Comparison of ENCODE assay signal across 17 cellular contexts in the genomic region with DNA sequence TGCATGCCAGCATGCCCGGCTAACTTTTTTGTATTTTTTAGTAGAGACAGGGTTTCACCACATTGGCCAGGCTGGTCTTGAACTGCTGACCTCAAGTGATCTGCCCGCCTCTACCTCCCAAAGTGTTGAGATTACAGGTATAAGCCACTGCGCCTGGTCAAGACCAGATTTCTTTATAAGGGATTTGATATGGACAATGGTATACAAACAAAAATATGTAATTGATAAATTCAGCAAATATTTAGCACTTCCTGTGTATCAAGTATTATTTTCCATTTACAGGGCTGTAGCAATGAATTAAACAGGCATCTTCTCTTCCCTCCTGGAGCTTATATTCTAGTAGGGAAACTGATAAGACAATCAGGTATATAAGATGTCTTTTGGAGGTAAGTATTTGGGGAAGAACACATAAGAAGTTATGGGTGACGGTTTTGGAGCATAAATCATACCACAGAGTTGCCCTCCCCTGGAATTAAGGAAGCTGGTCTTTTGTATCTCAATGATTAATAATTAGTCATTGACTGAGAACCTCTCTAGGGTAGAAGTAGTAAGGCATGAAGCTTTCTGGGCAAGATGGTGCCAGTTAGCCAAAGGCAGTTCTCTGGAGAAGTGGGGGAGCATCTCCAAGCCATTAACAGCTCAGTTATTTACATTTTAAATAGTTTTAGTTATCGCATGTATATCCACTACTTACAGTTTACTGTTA. TPM values are rescaled to one million over a fixed set of nuclear protein-coding genes. Genes with fewer than 3 reads are reported as not detected.
A peak's percentile ranks its signal among the peaks of the same experiment; 100 is the strongest.
DNase-seq lines count a peak whose midpoint lies in the region; ATAC-seq, FAIRE-seq and TF ChIP-seq lines count a peak whose summit lies in the region.
"Had no signal": no experiment of that assay in that cellular context is flagged by ENCODE, and none has a peak within 500 bp of the region (broad histone marks: within the 10 kb centered on the region; RNA-seq: fewer than 3 reads in every experiment).

No MANE protein-coding gene starts in this region.

- TF ChIP-seq RAD21 in SK-N-SH (IDR thresholded peaks at IDR 0.05; ENCODE audit: low read length), result no peak
- TF ChIP-seq RAD21 in K562 (CRISPR knock-in tag; conservative IDR thresholded peaks at IDR 0.05 in 1 of 2, IDR thresholded peaks at IDR 0.05 in 1 of 2), result no peak

- no peaks in the 10 kb centered on the region for H3K9me1 ChIP-seq in K562 (ENCODE audit: control insufficient read depth, insufficient read depth, low read length)

- CTCF ChIA-PET in SK-N-SH (lab: Yijun Ruan, JAX) (interaction anchor here (0.6 to 1.4 kb wide), 2 partner anchors 11 to 405 kb away, joined by 3 to 5 read pairs; no protein-coding TSS in a partner anchor), K562 (lab: Yijun Ruan, JAX; ENCODE audit: low intra/inter-chr PET ratio) (no interaction called here)

- H3K36me3 ChIP-seq in SK-N-SH (replicated peaks in 1 of 2; ENCODE audit: control insufficient read depth in 1 of 2, insufficient read depth in 2 of 2, low read length in 1 of 2), result peaks cover 0 to 29% of the 10 kb centered on the region in 2 experiments
- no peaks in the 10 kb centered on the region for H3K36me3 ChIP-seq in K562 (ENCODE audit: control insufficient read depth, insufficient read depth, low read length)

- DNase-seq in SK-N-SH (no peak), M059J (ENCODE audit: low read depth) (peak; percentile 76), K562 (ENCODE audit: extremely low read depth in 1 of 4, low spot score in 3 of 4) (no peak), islet precursor cell (no peak), ecto neural progenitor cell (ENCODE audit: low spot score) (no peak)
- no peak for DNase-seq in activated T-cell treated with anti-CD3 and anti-CD28 coated beads, Interleukin-2, amount 50 U/mL, for 24 hours
- no peak for DNase-seq in activated naive CD4-positive, alpha-beta T cell treated with anti-CD3 and anti-CD28 coated beads, Interleukin-2, amount 50 U/mL, for 72 hours (ENCODE audit: low spot score in 2 of 2)
- DNase-seq: C1 segment of cervical spinal cord, DMS 273 treated with DMSO at 0.1 percent for 48 hours, NCI-H1105, NCI-H1694 treated with DMSO at 0.1 percent for 48 hours, NCI-H446, NCI-H82, T-helper 17 cell had no signal

- peaks cover 100% of the 10 kb centered on the region for H3K79me2 ChIP-seq in SK-N-SH (ENCODE audit: insufficient read depth)
- no peaks in the 10 kb centered on the region for H3K79me2 ChIP-seq in K562 (ENCODE audit: control insufficient read depth, insufficient read depth, low read length)

- WGBS in SK-N-SH (ENCODE audit: low lambda C conversion rate), result 88% methylated on average over 5 of the region's 5 CpGs
- WGBS in K562 (ENCODE audit: insufficient coverage, low coverage, missing lambda C conversion rate), result 51% methylated on average over 5 of the region's 5 CpGs

- intact Hi-C loops in K562 (cut with micrococcal nuclease), result no loop called here

- peaks cover 15% of the 10 kb centered on the region for H3F3A ChIP-seq in SK-N-SH (replicated peaks; ENCODE audit: insufficient read depth)

- no peak for ATAC-seq in SK-N-SH treated with all-trans-retinoic acid at 6 μM for 48 hours
- ATAC-seq in K562, result no peak
- ATAC-seq in activated naive CD4-positive, alpha-beta T cell treated with anti-CD3 and anti-CD28 coated beads, Interleukin-2, amount 50 U/mL, for 72 hours, result no peak
- ATAC-seq: Right ventricle myocardium inferior, T-helper 17 cell had no signal

- H3K4me2 ChIP-seq in SK-N-SH, result no peak overlapping the region
- no peak overlapping the region for H3K4me2 ChIP-seq in K562 (ENCODE audit: insufficient read depth, low read length)

- BruUV-seq in K562 (replicated peaks; lab: Mats Ljungman, UMichigan), result no TSS peak

- no peaks in the 10 kb centered on the region for H3K27me3 Mint-ChIP-seq in activated T-cell treated with anti-CD3 and anti-CD28 coated beads, Interleukin-2, amount 50 U/mL, for 24 hours
- H3K27me3 Mint-ChIP-seq: T-helper 17 cell had no signal

- no peak overlapping the region for H3K9ac ChIP-seq in SK-N-SH
- no peak overlapping the region for H3K9ac ChIP-seq in K562 (ENCODE audit: insufficient read depth in 1 of 2, low read depth in 2 of 2, low read length in 2 of 2)

- TF ChIP-seq CTCF in SK-N-SH (IDR thresholded peaks at IDR 0.05) (no peak), K562 (IDR thresholded peaks at IDR 0.05 in 2 of 3, conservative IDR thresholded peaks at IDR 0.05 in 1 of 3; ENCODE audit: insufficient read depth in 2 of 3, low read depth in 1 of 3, low read length in 3 of 3) (no peak)

- POLR2A ChIA-PET in SK-N-SH (lab: Yijun Ruan, JAX) (no interaction called here), K562 (lab: Yijun Ruan, JAX) (no interaction called here)

- in situ Hi-C loops in K562 (cut with MboI), result no loop called here

- H2AFZ ChIP-seq in SK-N-SH (ENCODE audit: low read depth) (no peak overlapping the region), K562 (ENCODE audit: low read depth, low read length) (no peak overlapping the region)

- H3K4me1 ChIP-seq in SK-N-SH (ENCODE audit: control insufficient read depth in 1 of 2, insufficient read depth in 2 of 2, low read depth in 1 of 2, low read length in 1 of 2) (peaks cover 5% of the 10 kb centered on the region in 2 experiments; a peak in 3 of 4 replicates), K562 (replicated peaks in 1 of 2; ENCODE audit: control insufficient read depth in 2 of 2, insufficient read depth in 2 of 2, low read length in 2 of 2) (no peaks in the 10 kb centered on the region)

- no peak for TF ChIP-seq POLR2A in K562 (conservative IDR thresholded peaks at IDR 0.05)

- H3K27ac Mint-ChIP-seq in activated T-cell treated with anti-CD3 and anti-CD28 coated beads, Interleukin-2, amount 50 U/mL, for 24 hours, result no peak overlapping the region
- no peak overlapping the region for H3K27ac Mint-ChIP-seq in activated naive CD4-positive, alpha-beta T cell treated with anti-CD3 and anti-CD28 coated beads, Interleukin-2, amount 50 U/mL, for 72 hours
- H3K27ac Mint-ChIP-seq: T-helper 17 cell had no signal

- no peak overlapping the region for H3K27ac ChIP-seq in SK-N-SH (ENCODE audit: low read depth in 2 of 2, low read length in 1 of 2)
- no peak overlapping the region for H3K27ac ChIP-seq in K562 (ENCODE audit: extremely low read depth, low read depth, low read length)

- H3K27me3 ChIP-seq in SK-N-SH (ENCODE audit: insufficient read depth) (no peaks in the 10 kb centered on the region), K562 (ENCODE audit: control insufficient read depth in 2 of 2, insufficient read depth in 2 of 2, low read length in 2 of 2) (no peaks in the 10 kb centered on the region)

- H3K9me3 ChIP-seq in SK-N-SH, result no peaks in the 10 kb centered on the region
- H3K9me3 ChIP-seq in K562 (replicated peaks; ENCODE audit: control insufficient read depth, insufficient read depth, low read depth, low read length), result no peaks in the 10 kb centered on the region

- peaks cover 16% of the 10 kb centered on the region for H3K4me1 Mint-ChIP-seq in activated T-cell treated with anti-CD3 and anti-CD28 coated beads, Interleukin-2, amount 50 U/mL, for 24 hours (ENCODE audit: low read depth)

- H3K4me3 ChIP-seq in SK-N-SH (ENCODE audit: low read depth in 2 of 2, low read length in 1 of 2) (no peak overlapping the region), K562 (no peak overlapping the region)

- peaks cover 57% of the 10 kb centered on the region for H4K20me1 ChIP-seq in SK-N-SH (ENCODE audit: insufficient read depth)
- no peaks in the 10 kb centered on the region for H4K20me1 ChIP-seq in K562 (replicated peaks; ENCODE audit: control insufficient read depth, insufficient read depth, low read length)

- H3K9me2 ChIP-seq in SK-N-SH, result no peaks in the 10 kb centered on the region

- no peak for FAIRE-seq in K562 (lab: Jason Lieb, UNC)
- FAIRE-seq: A204.1 had no signal

- no peaks in the 10 kb centered on the region for H3K36me3 Mint-ChIP-seq in activated T-cell treated with anti-CD3 and anti-CD28 coated beads, Interleukin-2, amount 50 U/mL, for 24 hours (ENCODE audit: low read depth)
- no peaks in the 10 kb centered on the region for H3K36me3 Mint-ChIP-seq in activated naive CD4-positive, alpha-beta T cell treated with anti-CD3 and anti-CD28 coated beads, Interleukin-2, amount 50 U/mL, for 72 hours

- H3K9me3 Mint-ChIP-seq in activated T-cell treated with anti-CD3 and anti-CD28 coated beads, Interleukin-2, amount 50 U/mL, for 24 hours, result peaks cover 2% of the 10 kb centered on the region
- no peaks in the 10 kb centered on the region for H3K9me3 Mint-ChIP-seq in activated naive CD4-positive, alpha-beta T cell treated with anti-CD3 and anti-CD28 coated beads, Interleukin-2, amount 50 U/mL, for 72 hours

- TF ChIP-seq EP300 in SK-N-SH (IDR thresholded peaks at IDR 0.05; ENCODE audit: borderline replicate concordance in 1 of 2, low read depth in 1 of 2, low read length in 1 of 2), result no peak
- no peak for TF ChIP-seq EP300 in K562 (IDR thresholded peaks at IDR 0.05; ENCODE audit: low read length)

- no peak overlapping the region for H3K4me3 Mint-ChIP-seq in activated T-cell treated with anti-CD3 and anti-CD28 coated beads, Interleukin-2, amount 50 U/mL, for 24 hours
- H3K4me3 Mint-ChIP-seq: T-helper 17 cell had no signal

TF ChIP-seq in K562, 482 proteins besides CTCF, POLR2A, EP300 and RAD21 (continues in another document):
- TF ChIP-seq RFX7 (CRISPR knock-in tag; IDR thresholded peaks at IDR 0.05), result no peak

RNA-seq across cellular contexts. Expression of a gene that starts 35.8 kb away (rescaled TPM):
- polyA plus RNA-seq in SK-N-SH (2012; rRNA removed) (23.0 and 26.4 TPM in 2 replicates), K562 (2011; rRNA removed) (3.2 and 5.3 TPM in 2 replicates), K562 (2014; fragmentation: Illumina TruSeq; extraction: Trizol) (4.5 and 5.5 TPM in 2 replicates), K562 (2014; fragmentation: Nextera tagmentation; extraction: Ambion mirVana) (1 to 10 TPM in 1 of 2 experiments, under 1 TPM in 1; 0.46 to 1.0 TPM), K562 (2014; rRNA removed) (1.1 and 3.2 TPM in 2 replicates)
- polyA plus RNA-seq in SK-N-SH (2012; cell fraction: cytosol; rRNA removed), result 14.4 and 17.0 TPM in 2 replicates
- polyA plus RNA-seq in SK-N-SH (2012; cell fraction: nucleus; rRNA removed), result 46.6 and 65.1 TPM in 2 replicates
- total RNA-seq in M059J (2014; rRNA removed; shearing (Covaris generic)), result 8.3 and 14.0 TPM in 2 replicates
- 71.3 and 82.5 TPM in 2 replicates for total RNA-seq in K562 (2011; cell fraction: chromatin; rRNA removed; ENCODE audit: low replicate concordance)
- total RNA-seq in K562 (2011; cell fraction: nucleolus; rRNA removed), result 51.7 and 56.6 TPM in 2 replicates
- 50.4 and 53.1 TPM in 2 replicates for total RNA-seq in K562 (2011; cell fraction: nucleoplasm; rRNA removed)
- total RNA-seq in K562 (2014; rRNA removed) (2.6 and 4.3 TPM in 2 replicates), K562 (2014; rRNA removed; fragmentation: Illumina TruSeq; extraction: Trizol) (5.7 and 6.0 TPM in 2 replicates), K562 (2015; rRNA removed; fragmentation: Illumina TruSeq; extraction: Trizol) (6.0 and 6.8 TPM in 2 replicates), K562 (2021) (7.3 and 7.8 TPM in 2 replicates)
- 3.2 and 3.7 TPM in 2 replicates for polyA plus RNA-seq in K562 (2011; cell fraction: cytosol; rRNA removed)
- 10.2 and 25.1 TPM in 2 replicates for polyA plus RNA-seq in K562 (2011; cell fraction: nucleus; rRNA removed)
- polyA plus RNA-seq in K562 (2012), result 4.3 and 4.6 TPM in 2 replicates
- polyA minus RNA-seq in K562 (2011; rRNA and poly(A)+ RNA removed), result 39.5 and 46.1 TPM in 2 replicates
- 8.1 and 17.5 TPM in 2 replicates for polyA minus RNA-seq in K562 (2011; cell fraction: cytosol; rRNA and poly(A)+ RNA removed)
- polyA minus RNA-seq in K562 (2011; cell fraction: nucleus; rRNA and poly(A)+ RNA removed), result 53.3 and 58.4 TPM in 2 replicates
- total RNA-seq in activated naive CD4-positive, alpha-beta T cell treated with anti-CD3 and anti-CD28 coated beads, Interleukin-2, amount 50 U/mL, for 72 hours, result 1 to 10 TPM; 6.3 to 7.9 TPM
